8 cellular contexts compared by ENCODE assay signal in genomic region chr4:154744341-154744948, GRCh38. TPM values are rescaled to one million over a fixed set of nuclear protein-coding genes. Genes with fewer than 3 reads are reported as not detected.
A peak's percentile ranks its signal among the peaks of the same experiment; 100 is the strongest.
DNase-seq lines count a peak whose midpoint lies in the region; ATAC-seq and TF ChIP-seq lines count a peak whose summit lies in the region.

No MANE protein-coding gene starts in this region.

- under 1% methylated on average over 33 of the region's 33 CpGs for WGBS in HUES64
- WGBS in smooth muscle cell (ENCODE audit: low lambda C conversion rate) = 4% methylated on average over 33 of the region's 33 CpGs
- WGBS in lower leg skin, 2 donors = 8 to 9% methylated on average over 33 of the region's 33 CpGs

- H3K9ac ChIP-seq in HUES64 (ENCODE audit: low read depth, low read length) (peak overlapping the region; percentile 64; the same call in 1 of the 2 replicates), smooth muscle cell (ENCODE audit: low read depth) (no peak overlapping the region)

- peaks cover 7% of the 10 kb centered on the region; the same call in 1 of the 2 replicates for H3K36me3 ChIP-seq in HUES64 (ENCODE audit: insufficient read depth, low read length)
- no peaks in the 10 kb centered on the region for H3K36me3 ChIP-seq in smooth muscle cell (ENCODE audit: low read depth)

- H3K27me3 Mint-ChIP-seq in activated naive CD8-positive, alpha-beta T cell treated with anti-CD3 and anti-CD28 coated beads for 36 hours = peaks cover 86% of the 10 kb centered on the region
- peaks cover 10 to 16% (median 15%) of the 10 kb centered on the region in 3 donors for H3K27me3 Mint-ChIP-seq in immature natural killer cell (ENCODE audit: low read depth in 3 of 3)

- no peaks in the 10 kb centered on the region for H3F3A ChIP-seq in smooth muscle cell (ENCODE audit: low read depth)

- no peaks in the 10 kb centered on the region for H3K36me3 Mint-ChIP-seq in activated naive CD8-positive, alpha-beta T cell treated with anti-CD3 and anti-CD28 coated beads for 36 hours
- H3K36me3 Mint-ChIP-seq in immature natural killer cell = no peaks in the 10 kb centered on the region

- H3K27ac ChIP-seq in HUES64 (ENCODE audit: low read depth, low read length) (no peak overlapping the region; the same call in 1 of the 2 replicates), smooth muscle cell (ENCODE audit: low read depth) (no peak overlapping the region)

- TF ChIP-seq CTCF in smooth muscle cell (IDR thresholded peaks at IDR 0.05; ENCODE audit: borderline replicate concordance, insufficient read depth, poor library complexity, severe bottlenecking) = no peak
- TF ChIP-seq CTCF in lower leg skin (IDR thresholded peaks at IDR 0.05) = no peak

- DNase-seq in activated naive CD8-positive, alpha-beta T cell treated with anti-CD3 and anti-CD28 coated beads for 36 hours = no peak
- no peak for DNase-seq in immature natural killer cell
- no peak for DNase-seq in smooth muscle cell (lab: John Stamatoyannopoulos, UW; ENCODE audit: unreplicated experiment)
- DNase-seq in SKM-1 (lab: John Stamatoyannopoulos, UW; ENCODE audit: unreplicated experiment) = no peak
- no peak for DNase-seq in NCI-H128 (lab: John Stamatoyannopoulos, UW; ENCODE audit: unreplicated experiment)
- no peak for DNase-seq in lower leg skin (ENCODE audit: low spot score in 2 of 2)

- TF ChIP-seq POLR2A in lower leg skin (IDR thresholded peaks at IDR 0.05) = no peak

- H3K4me3 Mint-ChIP-seq in activated naive CD8-positive, alpha-beta T cell treated with anti-CD3 and anti-CD28 coated beads for 36 hours = peak overlapping the region; percentile 75
- H3K4me3 Mint-ChIP-seq in immature natural killer cell = peak overlapping the region; percentile 43 to 83 (median 70)

- peak overlapping the region; percentile 70 for H3K4me3 ChIP-seq in HUES64 (ENCODE audit: low read length)
- peak overlapping the region; percentile 52 for H3K4me3 ChIP-seq in smooth muscle cell
- H3K4me3 ChIP-seq in lower leg skin (ENCODE audit: low read depth, poor library complexity, severe bottlenecking) = no peak overlapping the region

- no peaks in the 10 kb centered on the region for H3K9me3 ChIP-seq in HUES64 (ENCODE audit: insufficient read depth, low read depth, low read length)
- no peaks in the 10 kb centered on the region for H3K9me3 ChIP-seq in smooth muscle cell (replicated peaks; ENCODE audit: low read depth)

- H3K4me1 Mint-ChIP-seq in activated naive CD8-positive, alpha-beta T cell treated with anti-CD3 and anti-CD28 coated beads for 36 hours = peaks cover 12% of the 10 kb centered on the region
- H3K4me1 Mint-ChIP-seq in immature natural killer cell = peaks cover 7 to 10% of the 10 kb centered on the region in 2 donors

- no peak for ATAC-seq in GM18498 (IDR thresholded peaks at IDR 0.05; ENCODE audit: unreplicated experiment)

- no peaks in the 10 kb centered on the region for H3K79me2 ChIP-seq in smooth muscle cell (ENCODE audit: low read depth)

- H3K4me2 ChIP-seq in smooth muscle cell = peak overlapping the region; percentile 86

- H3K4me1 ChIP-seq in HUES64 (ENCODE audit: insufficient read depth, low read length) = peaks cover 34% of the 10 kb centered on the region
- peaks cover 30% of the 10 kb centered on the region for H3K4me1 ChIP-seq in smooth muscle cell (ENCODE audit: low read depth)

- no peaks in the 10 kb centered on the region for H4K20me1 ChIP-seq in smooth muscle cell (ENCODE audit: low read depth)

- no peak overlapping the region for H2AFZ ChIP-seq in smooth muscle cell (ENCODE audit: low read depth)

- H3K9me3 Mint-ChIP-seq in activated naive CD8-positive, alpha-beta T cell treated with anti-CD3 and anti-CD28 coated beads for 36 hours = no peaks in the 10 kb centered on the region
- peaks cover 0 to 10% (median 3%) of the 10 kb centered on the region in 6 donors for H3K9me3 Mint-ChIP-seq in immature natural killer cell

- H3K27me3 ChIP-seq in HUES64 (ENCODE audit: insufficient read depth, low read length) (peaks cover 73% of the 10 kb centered on the region), smooth muscle cell (ENCODE audit: low read depth) (peaks cover 95% of the 10 kb centered on the region)

- H3K27ac Mint-ChIP-seq in activated naive CD8-positive, alpha-beta T cell treated with anti-CD3 and anti-CD28 coated beads for 36 hours = no peak overlapping the region
- no peak overlapping the region for H3K27ac Mint-ChIP-seq in immature natural killer cell

- intact Hi-C loops in lower leg skin (cut with DNase I; ENCODE audit: low total_unique reads) = no loop called here

RNA-seq across cellular contexts. Expression of gene LRAT, which starts 0.6 kb away (rescaled TPM):
- 10.6 TPM for polyA plus RNA-seq in HUES64 (2013, experiment 1 of 2)
- polyA plus RNA-seq in HUES64 (2013, experiment 2 of 2) = 11.4 TPM
- under 1 TPM; 0.12 to 0.23 TPM for total RNA-seq in activated naive CD8-positive, alpha-beta T cell treated with anti-CD3 and anti-CD28 coated beads for 36 hours
- not detected for polyA plus RNA-seq in immature natural killer cell
- total RNA-seq in smooth muscle cell = 0.76 and 2.9 TPM in 2 replicates
- polyA plus RNA-seq in smooth muscle cell = 0.93 and 1.8 TPM in 2 replicates
- total RNA-seq in lower leg skin = under 1 TPM; 0.13 to 0.66 (median 0.16) TPM

RNA-seq across cellular contexts. Expression of gene RBM46, which starts 36.6 kb away (rescaled TPM):
- not detected for polyA plus RNA-seq in HUES64 (2013, experiment 1 of 2)
- 0.06 TPM for polyA plus RNA-seq in HUES64 (2013, experiment 2 of 2)
- total RNA-seq in activated naive CD8-positive, alpha-beta T cell treated with anti-CD3 and anti-CD28 coated beads for 36 hours = not detected
- polyA plus RNA-seq in immature natural killer cell (not detected), smooth muscle cell (not detected in 2 replicates)
- total RNA-seq in smooth muscle cell (0.27 TPM in 1 of 2 replicates, not detected in the other), lower leg skin (not detected)
